In the genomic region with DNA sequence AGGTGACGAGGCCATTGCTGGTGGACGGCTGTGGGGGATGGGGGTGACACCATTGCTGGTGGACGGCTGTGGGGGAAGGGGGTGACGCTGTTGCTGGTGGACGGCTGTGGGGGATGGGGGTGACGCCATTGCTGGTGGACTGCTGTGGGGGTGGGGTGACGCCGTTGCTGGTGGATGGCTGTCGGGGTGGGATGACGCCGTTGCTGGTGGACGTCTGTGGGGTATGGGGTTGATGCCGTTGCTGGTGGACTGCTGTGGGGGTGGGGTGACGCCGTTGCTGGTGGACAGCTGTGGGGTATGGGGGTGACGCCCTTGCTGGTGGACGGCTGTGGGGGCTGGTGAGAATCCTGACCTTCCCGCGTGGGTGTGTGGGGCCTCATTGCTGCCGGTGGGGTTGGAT, we compare ENCODE assay signal across 17 cellular contexts. TPM values are rescaled to one million over a fixed set of nuclear protein-coding genes. Genes with fewer than 3 reads are reported as not detected.
DNase-seq lines count a peak whose midpoint lies in the region; ATAC-seq, FAIRE-seq and TF ChIP-seq lines count a peak whose summit lies in the region.
"Had no signal": no experiment of that assay in that cellular context is flagged by ENCODE, and none has a peak within 500 bp of the region (broad histone marks: within the 10 kb centered on the region; RNA-seq: fewer than 3 reads in every experiment).

No MANE protein-coding gene starts in this region.

- H3K27me3 Mint-ChIP-seq in activated naive CD8-positive, alpha-beta T cell treated with anti-CD3 and anti-CD28 coated beads for 36 hours: no peaks in the 10 kb centered on the region
- no peaks in the 10 kb centered on the region for H3K27me3 Mint-ChIP-seq in activated naive CD8-positive, alpha-beta T cell treated with anti-CD3 and anti-CD28 coated beads, Interleukin-2, amount 50 U/mL, for 24 hours
- H3K27me3 Mint-ChIP-seq in stimulated activated memory B cell treated with anti-CD40 and anti-IgM and Interleukin-4, amounts not matched to agents 10 μg/mL and 1 μg/mL and 100 μg/mL, for 72 hours: no peaks in the 10 kb centered on the region
- peaks cover 0 to 18% (median 2%) of the 10 kb centered on the region in 3 donors for H3K27me3 Mint-ChIP-seq in immature natural killer cell (ENCODE audit: low read depth in 3 of 3)
- H3K27me3 Mint-ChIP-seq: B cell had no signal

- no peak overlapping the region for H2AFZ ChIP-seq in H1 (ENCODE audit: low read length)
- H2AFZ ChIP-seq: GM23338 had no signal

- H2AK5ac ChIP-seq in H1 (ENCODE audit: low read depth, low read length): no peak overlapping the region

- no peak overlapping the region for H2BK5ac ChIP-seq in H1 (ENCODE audit: low read depth, low read length)

- H3K4me1 ChIP-seq in H1 (replicated peaks in 1 of 4; ENCODE audit: control insufficient read depth in 3 of 4, insufficient read depth in 4 of 4, low read length in 3 of 4): no peaks in the 10 kb centered on the region

- no peaks in the 10 kb centered on the region for H3K27me3 ChIP-seq in H1 (replicated peaks in 1 of 4; ENCODE audit: control insufficient read depth in 3 of 4, extremely low read depth in 1 of 4, insufficient read depth in 3 of 4, low read length in 3 of 4)
- H3K27me3 ChIP-seq: BLaER1 treated with 17β-estradiol and CSF1 and Interleukin-3, amounts not matched to agents 10 nM and 100 nM had no signal

- 98% methylated on average over 5 of the region's 20 CpGs; no CpG with 5 or more reads in 1 of the 2 experiments for WGBS in H1 (ENCODE audit: extremely low coverage in 1 of 2, insufficient coverage in 1 of 2, insufficient read length in 1 of 2, insufficient replicate concordance in 2 of 2, low coverage in 1 of 2, low lambda C conversion rate in 2 of 2, missing lambda C conversion rate in 1 of 2), 2 experiments

- no peak overlapping the region for H3K9ac ChIP-seq in H1 (replicated peaks in 1 of 4; ENCODE audit: extremely low read depth in 1 of 4, low read depth in 3 of 4, low read length in 3 of 4)
- H3K9ac ChIP-seq: BLaER1 treated with 17β-estradiol and CSF1 and Interleukin-3, amounts not matched to agents 10 nM and 100 nM had no signal

- no peak overlapping the region for H3K4ac ChIP-seq in H1 (replicated peaks; ENCODE audit: insufficient read length, low read depth, low read length)

- no peak overlapping the region for H3K56ac ChIP-seq in H1 (replicated peaks; ENCODE audit: insufficient read length, low read depth, low read length)

- H3K9me3 Mint-ChIP-seq in activated naive CD8-positive, alpha-beta T cell treated with anti-CD3 and anti-CD28 coated beads for 36 hours: peaks cover 3% of the 10 kb centered on the region
- H3K9me3 Mint-ChIP-seq in activated naive CD8-positive, alpha-beta T cell treated with anti-CD3 and anti-CD28 coated beads, Interleukin-2, amount 50 U/mL, for 24 hours: no peaks in the 10 kb centered on the region
- H3K9me3 Mint-ChIP-seq in stimulated activated memory B cell treated with anti-CD40 and anti-IgM and Interleukin-4, amounts not matched to agents 10 μg/mL and 1 μg/mL and 100 μg/mL, for 72 hours: no peaks in the 10 kb centered on the region
- peaks cover 0 to 12% (median 4%) of the 10 kb centered on the region in 6 donors for H3K9me3 Mint-ChIP-seq in immature natural killer cell
- H3K9me3 Mint-ChIP-seq: CD8-positive, alpha-beta T cell had no signal

- H3K9me3 ChIP-seq in H1 (ENCODE audit: insufficient read depth in 2 of 2, low read depth in 1 of 2, low read length in 1 of 2): peaks cover 7 to 12% of the 10 kb centered on the region in 2 experiments

- no peak overlapping the region for H3K23ac ChIP-seq in H1 (ENCODE audit: insufficient read length)

- TF ChIP-seq POLR2A in H1 (IDR thresholded peaks at IDR 0.05; ENCODE audit: control extremely low read depth in 1 of 2, low read depth in 2 of 2, low read length in 2 of 2): no peak

- peaks cover 2% of the 10 kb centered on the region for H3K79me1 ChIP-seq in H1 (ENCODE audit: low read depth, low read length)

- peak overlapping the region; percentile 14; the same call in 1 of the 2 replicates for H4K8ac ChIP-seq in H1 (ENCODE audit: extremely low read depth, insufficient read depth, low read length)

- H3K4me3 Mint-ChIP-seq in activated naive CD8-positive, alpha-beta T cell treated with anti-CD3 and anti-CD28 coated beads for 36 hours: no peak overlapping the region
- no peak overlapping the region for H3K4me3 Mint-ChIP-seq in activated naive CD8-positive, alpha-beta T cell treated with anti-CD3 and anti-CD28 coated beads, Interleukin-2, amount 50 U/mL, for 24 hours
- H3K4me3 Mint-ChIP-seq in stimulated activated memory B cell treated with anti-CD40 and anti-IgM and Interleukin-4, amounts not matched to agents 10 μg/mL and 1 μg/mL and 100 μg/mL, for 72 hours: no peak overlapping the region
- no peak overlapping the region for H3K4me3 Mint-ChIP-seq in immature natural killer cell
- H3K4me3 Mint-ChIP-seq: B cell; CD8-positive, alpha-beta T cell; GM23338; H9 had no signal

- H2BK15ac ChIP-seq in H1 (ENCODE audit: low read length): no peak overlapping the region

- no peaks in the 10 kb centered on the region for H3K23me2 ChIP-seq in H1 (ENCODE audit: low read depth, low read length)

- peaks cover 3 to 5% of the 10 kb centered on the region in 2 experiments for H4K20me1 ChIP-seq in H1 (replicated peaks in 1 of 2; ENCODE audit: control insufficient read depth in 1 of 2, insufficient read depth in 2 of 2, low read length in 2 of 2)

- no peak overlapping the region for H2BK12ac ChIP-seq in H1 (ENCODE audit: low read depth, low read length)

- no peak for TF ChIP-seq CTCF in H1 (IDR thresholded peaks at IDR 0.05; ENCODE audit: control extremely low read depth in 1 of 3, insufficient read depth in 1 of 3, low read depth in 1 of 3, low read length in 3 of 3)

- H4K91ac ChIP-seq in H1 (replicated peaks; ENCODE audit: insufficient read length, low read length): no peak overlapping the region

- no peak for ATAC-seq in activated naive CD8-positive, alpha-beta T cell treated with anti-CD3 and anti-CD28 coated beads, Interleukin-2, amount 50 U/mL, for 24 hours
- peak; percentile 51 for ATAC-seq in stimulated activated memory B cell treated with anti-CD40 and anti-IgM and Interleukin-4, amounts not matched to agents 10 μg/mL and 1 μg/mL and 100 μg/mL, for 72 hours
- ATAC-seq: CD8-positive, alpha-beta T cell; GM23338 had no signal

- no peak for TF ChIP-seq EP300 in H1 (IDR thresholded peaks at IDR 0.05; ENCODE audit: borderline replicate concordance in 1 of 2, low read depth in 2 of 2, low read length in 2 of 2)

- H3K4me3 ChIP-seq in H1 (ENCODE audit: extremely low read depth in 1 of 4, insufficient read depth in 2 of 4, low read depth in 3 of 4, low read length in 4 of 4): no peak overlapping the region
- H3K4me3 ChIP-seq: BLaER1 treated with 17β-estradiol and CSF1 and Interleukin-3, amounts not matched to agents 10 nM and 100 nM; GM23338 had no signal

- no peak for TF ChIP-seq RAD21 in H1 (IDR thresholded peaks at IDR 0.05 in 1 of 2, conservative IDR thresholded peaks at IDR 0.05 in 1 of 2; ENCODE audit: low read depth in 2 of 2, low read length in 2 of 2)

- H2BK120ac ChIP-seq in H1 (replicated peaks; ENCODE audit: low read depth, low read length): no peak overlapping the region

- no peak overlapping the region for H3K4me2 ChIP-seq in H1 (ENCODE audit: insufficient read depth in 1 of 2, low read depth in 2 of 2, low read length in 2 of 2)
- H3K4me2 ChIP-seq: BLaER1 treated with 17β-estradiol and CSF1 and Interleukin-3, amounts not matched to agents 10 nM and 100 nM; GM23338 had no signal

- peak overlapping the region; percentile 38 for H3K27ac Mint-ChIP-seq in activated naive CD8-positive, alpha-beta T cell treated with anti-CD3 and anti-CD28 coated beads for 36 hours
- no peak overlapping the region for H3K27ac Mint-ChIP-seq in activated naive CD8-positive, alpha-beta T cell treated with anti-CD3 and anti-CD28 coated beads, Interleukin-2, amount 50 U/mL, for 24 hours
- no peak overlapping the region for H3K27ac Mint-ChIP-seq in stimulated activated memory B cell treated with anti-CD40 and anti-IgM and Interleukin-4, amounts not matched to agents 10 μg/mL and 1 μg/mL and 100 μg/mL, for 72 hours
- H3K27ac Mint-ChIP-seq in immature natural killer cell: no peak overlapping the region
- H3K27ac Mint-ChIP-seq: B cell; CD8-positive, alpha-beta T cell had no signal

- H3K14ac ChIP-seq in H1 (ENCODE audit: insufficient read length): no peak overlapping the region

- CTCF ChIA-PET in H1 (lab: Charles Lee; ENCODE audit: partially characterized antibody): no interaction called here

- FAIRE-seq in H1 (lab: Jason Lieb, UNC): no peak
- FAIRE-seq: GM18507, HTR-8/SVneo had no signal

- no peak overlapping the region for H3K18ac ChIP-seq in H1 (ENCODE audit: extremely low read depth, low read length)

- no peak for DNase-seq in activated naive CD8-positive, alpha-beta T cell treated with anti-CD3 and anti-CD28 coated beads for 36 hours
- DNase-seq in activated naive CD8-positive, alpha-beta T cell treated with anti-CD3 and anti-CD28 coated beads, Interleukin-2, amount 50 U/mL, for 24 hours: no peak
- DNase-seq in H1 (ENCODE audit: low read depth in 1 of 2, low spot score in 2 of 2) (no peak), immature natural killer cell (no peak), NCI-H1092 (lab: John Stamatoyannopoulos, UW) (no peak)
- DNase-seq: Calu3, DMS79 treated with DMSO at 0.1 percent for 48 hours, GF-D8, H9, IMR-90 had no signal

- H3K36me3 ChIP-seq in H1 (ENCODE audit: control insufficient read depth in 2 of 4, insufficient read depth in 4 of 4, low read length in 3 of 4): peaks cover 7 to 32% (median 20%) of the 10 kb centered on the region in 4 experiments; a peak in 7 of 8 replicates

- H3K4me1 Mint-ChIP-seq in activated naive CD8-positive, alpha-beta T cell treated with anti-CD3 and anti-CD28 coated beads for 36 hours: peaks cover 8% of the 10 kb centered on the region
- peaks cover 2% of the 10 kb centered on the region for H3K4me1 Mint-ChIP-seq in activated naive CD8-positive, alpha-beta T cell treated with anti-CD3 and anti-CD28 coated beads, Interleukin-2, amount 50 U/mL, for 24 hours
- H3K4me1 Mint-ChIP-seq in stimulated activated memory B cell treated with anti-CD40 and anti-IgM and Interleukin-4, amounts not matched to agents 10 μg/mL and 1 μg/mL and 100 μg/mL, for 72 hours: no peaks in the 10 kb centered on the region
- peaks cover 16 to 37% of the 10 kb centered on the region in 2 donors for H3K4me1 Mint-ChIP-seq in immature natural killer cell
- H3K4me1 Mint-ChIP-seq: B cell, GM23338, H9 had no signal

- peaks cover 77% of the 10 kb centered on the region for H3K36me3 Mint-ChIP-seq in activated naive CD8-positive, alpha-beta T cell treated with anti-CD3 and anti-CD28 coated beads for 36 hours
- peaks cover 91% of the 10 kb centered on the region for H3K36me3 Mint-ChIP-seq in activated naive CD8-positive, alpha-beta T cell treated with anti-CD3 and anti-CD28 coated beads, Interleukin-2, amount 50 U/mL, for 24 hours (ENCODE audit: low read depth)
- peaks cover 86% of the 10 kb centered on the region for H3K36me3 Mint-ChIP-seq in stimulated activated memory B cell treated with anti-CD40 and anti-IgM and Interleukin-4, amounts not matched to agents 10 μg/mL and 1 μg/mL and 100 μg/mL, for 72 hours
- H3K36me3 Mint-ChIP-seq in immature natural killer cell: peaks cover 28 to 72% (median 33%) of the 10 kb centered on the region in 3 donors

- no peak overlapping the region for H4K5ac ChIP-seq in H1 (ENCODE audit: insufficient read length, low read depth, low read length)

- POLR2A ChIA-PET in H1 (lab: Charles Lee; ENCODE audit: partially characterized antibody): no interaction called here

- H3K27ac ChIP-seq in H1 (ENCODE audit: low read depth, low read length): no peak overlapping the region
- H3K27ac ChIP-seq: BLaER1 treated with 17β-estradiol and CSF1 and Interleukin-3, amounts not matched to agents 10 nM and 100 nM had no signal

- no peak overlapping the region for H2BK20ac ChIP-seq in H1 (ENCODE audit: low read length)

- peaks cover 0 to 16% of the 10 kb centered on the region in 2 experiments; a peak in 3 of 4 replicates for H3K79me2 ChIP-seq in H1 (ENCODE audit: control insufficient read depth in 1 of 2, insufficient read depth in 2 of 2, low read length in 2 of 2)

RNA-seq across cellular contexts. Expression of a gene that starts 47.1 kb away (rescaled TPM):
- 10 to 100 TPM; 44.4 to 44.6 TPM for total RNA-seq in activated naive CD8-positive, alpha-beta T cell treated with anti-CD3 and anti-CD28 coated beads for 36 hours
- total RNA-seq in H1 (2021; fragmentation: NEBNext Ultra II Directional; extraction: Animal tissue kit (Norgen Biotek cat#: 25700)): 35.3 and 37.0 TPM in 2 replicates
- polyA plus RNA-seq in H1 (2011; rRNA removed): 16.6 and 25.3 TPM in 2 replicates
- polyA plus RNA-seq in H1 (2011; cell fraction: cytosol; rRNA removed): 20.0 TPM
- polyA plus RNA-seq in H1 (2011; cell fraction: nucleus; rRNA removed): 27.3 TPM
- 21.7 to 30.5 TPM (median 28.9 TPM) in 4 replicates for polyA plus RNA-seq in H1 (2012, experiment 1 of 2)
- polyA plus RNA-seq in H1 (2012, experiment 2 of 2): 25.8 TPM
- polyA plus RNA-seq in H1 (2013, experiment 1 of 2): 17.4 TPM
- 16.8 TPM for polyA plus RNA-seq in H1 (2013, experiment 2 of 2)
- polyA minus RNA-seq in H1 (2011; rRNA and poly(A)+ RNA removed): 12.5 and 14.4 TPM in 2 replicates
- polyA minus RNA-seq in H1 (2011; cell fraction: cytosol; rRNA and poly(A)+ RNA removed): 18.3 TPM
- 19.1 TPM for polyA minus RNA-seq in H1 (2011; cell fraction: nucleus; rRNA and poly(A)+ RNA removed)
- polyA plus RNA-seq in immature natural killer cell: 10 to 100 TPM in 1 of 3 donors, 1 to 10 TPM in 2; 6.6 to 20.3 (median 9.3) TPM
